Comparison of ENCODE assay signal across 25 cellular contexts in the genomic region with DNA sequence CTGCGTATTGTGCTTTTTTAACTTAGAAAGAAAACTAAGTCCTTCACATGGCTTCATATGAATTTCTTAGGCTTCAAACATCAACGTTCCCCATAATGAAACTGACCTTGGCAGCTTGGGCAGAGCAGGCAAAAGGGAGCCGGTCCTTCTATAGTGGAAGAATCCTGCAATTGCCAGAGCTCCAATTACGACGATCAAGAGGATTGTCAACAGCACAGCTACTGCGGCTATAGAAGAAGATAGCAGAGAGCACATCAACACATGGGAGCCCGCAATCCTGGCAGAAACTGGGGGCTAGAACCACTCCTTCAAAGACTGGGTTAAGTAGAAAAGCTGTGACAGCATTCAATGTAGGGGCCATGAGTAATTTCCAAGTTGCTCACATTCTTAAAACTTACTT.
"Had no signal": no experiment of that assay in that cellular context is flagged by ENCODE, and none has a peak within 500 bp of the region (broad histone marks: within the 10 kb centered on the region; RNA-seq: fewer than 3 reads in every experiment).

No MANE protein-coding gene starts in this region.

- H2AFZ ChIP-seq: PC-9 had no signal

- H3K4me2 ChIP-seq: PC-9 had no signal

- ATAC-seq: activated naive CD4-positive, alpha-beta T cell treated with anti-CD3 and anti-CD28 coated beads, Interleukin-2, amount 50 U/mL, for 72 hours; activated naive CD8-positive, alpha-beta T cell treated with anti-CD3 and anti-CD28 coated beads, Interleukin-2, amount 50 U/mL, for 24 hours; activated T-cell treated with anti-CD3 and anti-CD28 coated beads, Interleukin-2, amount 50 U/mL, for 4 hours; body of pancreas had no signal

- H3K27me3 ChIP-seq: ascending aorta, body of pancreas, MG63 had no signal

- DNase-seq: activated CD4-positive, alpha-beta memory T cell treated with anti-CD3 and anti-CD28 coated beads for 36 hours; activated CD4-positive, alpha-beta T cell treated with anti-CD3 and anti-CD28 coated beads, Interleukin-2, amount 10 ng/mL, durations not matched to agents 7 days and 5 days; activated CD4-positive, CD25-positive, alpha-beta regulatory T cell; activated CD8-positive, alpha-beta memory T cell treated with anti-CD3 and anti-CD28 coated beads for 24 hours; activated effector memory CD4-positive, alpha-beta T cell treated with anti-CD3 and anti-CD28 coated beads, Interleukin-2, amount 50 U/mL, for 16 hours; activated naive CD4-positive, alpha-beta T cell treated with Interleukin-2 at 50 U/mL for 16 hours; activated naive CD8-positive, alpha-beta T cell treated with anti-CD3 and anti-CD28 coated beads, Interleukin-2, amount 50 U/mL, for 24 hours; activated T-cell treated with anti-CD3 and anti-CD28 coated beads, Interleukin-2, amount 50 U/mL, for 4 hours; amniotic stem cell; body of pancreas; MG63; NCI-H1105; NCI-H1436 treated with DMSO at 0.1 percent for 48 hours; NCI-H187; NCI-H2081; NCI-H2171 treated with DMSO at 0.1 percent for 48 hours; NCI-H446; NCI-H526; PC-9; SIG-M5; T-helper 2 cell; T1000 had no signal

- H3K9me3 ChIP-seq: ascending aorta, body of pancreas, MG63 had no signal

- H3K27ac ChIP-seq: ascending aorta, body of pancreas, PC-9 had no signal

- H3K4me1 ChIP-seq: ascending aorta, body of pancreas had no signal

- H3K27me3 Mint-ChIP-seq: activated CD4-positive, alpha-beta memory T cell treated with anti-CD3 and anti-CD28 coated beads for 36 hours; activated CD4-positive, alpha-beta T cell treated with anti-CD3 and anti-CD28 coated beads, Interleukin-2, amount 10 ng/mL, durations not matched to agents 7 days and 5 days; activated naive CD8-positive, alpha-beta T cell treated with anti-CD3 and anti-CD28 coated beads, Interleukin-2, amount 50 U/mL, for 24 hours; central memory CD8-positive, alpha-beta T cell had no signal

- H3K4me3 Mint-ChIP-seq: activated CD4-positive, alpha-beta memory T cell treated with anti-CD3 and anti-CD28 coated beads for 36 hours; activated CD4-positive, alpha-beta T cell treated with anti-CD3 and anti-CD28 coated beads, Interleukin-2, amount 10 ng/mL, durations not matched to agents 7 days and 5 days; activated naive CD8-positive, alpha-beta T cell treated with anti-CD3 and anti-CD28 coated beads, Interleukin-2, amount 50 U/mL, for 24 hours; activated T-cell treated with anti-CD3 and anti-CD28 coated beads, Interleukin-2, amount 50 U/mL, for 4 hours; central memory CD8-positive, alpha-beta T cell had no signal

- H3K27ac Mint-ChIP-seq: activated CD4-positive, alpha-beta memory T cell treated with anti-CD3 and anti-CD28 coated beads for 36 hours; activated CD4-positive, alpha-beta T cell treated with anti-CD3 and anti-CD28 coated beads, Interleukin-2, amount 10 ng/mL, durations not matched to agents 7 days and 5 days; activated naive CD4-positive, alpha-beta T cell treated with anti-CD3 and anti-CD28 coated beads, Interleukin-2, amount 50 U/mL, for 72 hours; activated naive CD8-positive, alpha-beta T cell treated with anti-CD3 and anti-CD28 coated beads, Interleukin-2, amount 50 U/mL, for 24 hours had no signal

- H3K36me3 ChIP-seq: ascending aorta, MG63 had no signal

- H3K4me3 ChIP-seq: ascending aorta, body of pancreas, MG63, PC-9 had no signal

- H3K4me1 Mint-ChIP-seq: activated CD4-positive, alpha-beta T cell treated with anti-CD3 and anti-CD28 coated beads, Interleukin-2, amount 10 ng/mL, durations not matched to agents 7 days and 5 days had no signal

- H3K9me3 Mint-ChIP-seq: activated CD4-positive, alpha-beta memory T cell treated with anti-CD3 and anti-CD28 coated beads for 36 hours; activated CD4-positive, alpha-beta T cell treated with anti-CD3 and anti-CD28 coated beads, Interleukin-2, amount 10 ng/mL, durations not matched to agents 7 days and 5 days; activated naive CD4-positive, alpha-beta T cell treated with anti-CD3 and anti-CD28 coated beads, Interleukin-2, amount 50 U/mL, for 72 hours; activated naive CD8-positive, alpha-beta T cell treated with anti-CD3 and anti-CD28 coated beads, Interleukin-2, amount 50 U/mL, for 24 hours; activated T-cell treated with anti-CD3 and anti-CD28 coated beads, Interleukin-2, amount 50 U/mL, for 4 hours; central memory CD8-positive, alpha-beta T cell had no signal

- H3K36me3 Mint-ChIP-seq: activated CD4-positive, alpha-beta memory T cell treated with anti-CD3 and anti-CD28 coated beads for 36 hours; activated naive CD4-positive, alpha-beta T cell treated with anti-CD3 and anti-CD28 coated beads, Interleukin-2, amount 50 U/mL, for 72 hours had no signal
